ENCODE assay signal across 8 cellular contexts in the genomic region with DNA sequence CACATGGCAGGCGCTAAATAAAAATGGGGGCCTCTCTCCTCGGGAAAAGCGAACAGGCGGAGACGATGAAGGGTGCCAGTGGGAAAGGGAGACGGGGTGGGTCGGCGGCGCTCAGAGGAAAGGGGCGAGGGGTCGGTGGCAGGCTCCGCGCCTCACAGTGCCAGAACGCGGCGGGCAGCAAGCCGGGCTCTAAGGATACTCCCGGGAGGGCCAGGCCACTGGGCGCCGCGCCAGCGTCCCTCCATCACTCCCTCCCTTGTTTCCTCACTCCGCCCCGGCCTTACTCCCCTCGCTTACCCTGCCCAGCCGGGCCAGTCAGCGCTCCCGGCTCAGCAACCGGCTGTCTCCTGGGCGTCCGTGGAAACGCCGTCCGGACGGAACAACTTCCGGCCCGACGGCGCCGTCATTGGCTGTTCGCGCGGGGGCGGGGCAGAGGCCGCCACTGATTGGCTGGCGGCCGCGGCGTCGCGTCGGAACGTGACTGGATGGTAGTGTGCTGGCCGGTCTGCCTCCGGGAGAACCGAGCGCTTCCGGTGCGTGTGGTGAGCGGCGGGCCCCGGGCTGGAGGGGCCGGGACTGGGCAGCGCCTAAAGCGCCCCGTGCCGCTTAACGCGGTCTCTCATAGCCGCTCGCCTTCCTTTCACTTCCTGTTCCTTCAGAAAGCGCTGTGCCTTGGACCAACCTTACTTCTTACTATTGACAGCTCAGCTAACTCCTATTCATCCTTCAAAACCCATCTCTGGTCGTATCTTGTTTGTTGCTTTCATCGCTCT. TPM values are rescaled to one million over a fixed set of nuclear protein-coding genes. Genes with fewer than 3 reads are reported as not detected.
DNase-seq lines count a peak whose midpoint lies in the region; ATAC-seq and TF ChIP-seq lines count a peak whose summit lies in the region.

Gene WDR25 (plus strand): TSS at position 523 of the 773 bp plus-strand sequence.

- H3K4me3 Mint-ChIP-seq in activated B cell treated with CpG ODN at 0.5 μM for 24 hours: peak within 1 kb of the TSS; percentile 95

- ATAC-seq in GM19025 (IDR thresholded peaks at IDR 0.05; ENCODE audit: low read depth, unreplicated experiment) (peak; percentile 75), HG03280 (IDR thresholded peaks at IDR 0.05; ENCODE audit: unreplicated experiment) (peak; percentile 79), activated B cell treated with CpG ODN at 0.5 μM for 24 hours (ENCODE audit: low read depth) (peak; percentile 81)

- TF ChIP-seq CTCF in AG09309 (IDR thresholded peaks at IDR 0.05; ENCODE audit: control insufficient read depth, insufficient read depth, low read depth, low read length, missing control alignments) (no peak), activated B cell treated with CpG ODN at 0.5 μM for 24 hours (IDR thresholded peaks at IDR 0.05) (no peak)

- peaks cover 48% of the 10 kb centered on the region for H3K4me1 Mint-ChIP-seq in activated B cell treated with CpG ODN at 0.5 μM for 24 hours

- POLR2A ChIA-PET in activated B cell treated with CpG ODN at 0.5 μM for 24 hours (lab: Charles Lee): interaction anchor here (0.5 to 1.8 kb wide), 13 partner anchors 35 to 295 kb away, joined by 3 to 9 read pairs (median 4); partner anchors contain the start of gene SLC25A29

- peak within 1 kb of the TSS; percentile 55 for H3K27ac ChIP-seq in caudate nucleus (ENCODE audit: low read depth, low read length)

- peak within 1 kb of the TSS; percentile 90 for H3K4me3 ChIP-seq in AG09309 (ENCODE audit: control insufficient read depth, low read depth, low read length)

- intact Hi-C loops in activated B cell treated with CpG ODN at 0.5 μM for 24 hours (cut with micrococcal nuclease): loop anchor here (1.0 to 10.0 kb wide), 10 partner anchors 35 to 1941 kb away; partner anchors contain the start of genes CCDC85C, CCNK, DEGS2 and EVL

- peak within 1 kb of the TSS; percentile 95 for H3K27ac Mint-ChIP-seq in activated B cell treated with CpG ODN at 0.5 μM for 24 hours

- DNase-seq in AG09309 (ENCODE audit: low read depth): peak; percentile 77
- peak; percentile 96 for DNase-seq in NCI-H345 (lab: John Stamatoyannopoulos, UW)
- peak; percentile 93 for DNase-seq in activated B cell treated with CpG ODN at 0.5 μM for 24 hours
- peak in 60 of 61 donors; percentile 51 to 96 (median 90) for DNase-seq in caudate nucleus (lab: John Stamatoyannopoulos, UW)
- DNase-seq in islet precursor cell: peak; percentile 98
- peak; percentile 92 for DNase-seq in stimulated activated CD4-positive, alpha-beta T cell treated with anti-CD3 and anti-CD28 coated beads, Interleukin-12 subunit alpha, Interleukin-12 subunit beta, amount 100 ng/mL, for 4 hours

- peaks cover 39% of the 10 kb centered on the region for H3K36me3 Mint-ChIP-seq in activated B cell treated with CpG ODN at 0.5 μM for 24 hours (ENCODE audit: low read depth)

- H3K27me3 Mint-ChIP-seq in activated B cell treated with CpG ODN at 0.5 μM for 24 hours: no peaks in the 10 kb centered on the region

- no peaks in the 10 kb centered on the region for H3K9me3 Mint-ChIP-seq in activated B cell treated with CpG ODN at 0.5 μM for 24 hours

- CTCF ChIA-PET in activated B cell treated with CpG ODN at 0.5 μM for 24 hours (lab: Charles Lee): interaction anchor here (1.0 to 1.3 kb wide), 3 partner anchors 9 to 230 kb away, joined by 3 to 4 read pairs (median 3); no protein-coding TSS in a partner anchor

RNA-seq across cellular contexts. Expression of gene WDR25, which starts in this region (rescaled TPM):
- 5.6 and 6.0 TPM in 2 replicates for total RNA-seq in activated B cell treated with CpG ODN at 0.5 μM for 24 hours

Comparison
In these comparisons a context has a peak if more than half of its experiments do, and no peak if none do; other contexts are left out.
1. Peak in every context shown above with its lines: DNase-seq, ATAC-seq, H3K4me3 ChIP-seq and H3K27ac ChIP-seq.